In the genomic region with DNA sequence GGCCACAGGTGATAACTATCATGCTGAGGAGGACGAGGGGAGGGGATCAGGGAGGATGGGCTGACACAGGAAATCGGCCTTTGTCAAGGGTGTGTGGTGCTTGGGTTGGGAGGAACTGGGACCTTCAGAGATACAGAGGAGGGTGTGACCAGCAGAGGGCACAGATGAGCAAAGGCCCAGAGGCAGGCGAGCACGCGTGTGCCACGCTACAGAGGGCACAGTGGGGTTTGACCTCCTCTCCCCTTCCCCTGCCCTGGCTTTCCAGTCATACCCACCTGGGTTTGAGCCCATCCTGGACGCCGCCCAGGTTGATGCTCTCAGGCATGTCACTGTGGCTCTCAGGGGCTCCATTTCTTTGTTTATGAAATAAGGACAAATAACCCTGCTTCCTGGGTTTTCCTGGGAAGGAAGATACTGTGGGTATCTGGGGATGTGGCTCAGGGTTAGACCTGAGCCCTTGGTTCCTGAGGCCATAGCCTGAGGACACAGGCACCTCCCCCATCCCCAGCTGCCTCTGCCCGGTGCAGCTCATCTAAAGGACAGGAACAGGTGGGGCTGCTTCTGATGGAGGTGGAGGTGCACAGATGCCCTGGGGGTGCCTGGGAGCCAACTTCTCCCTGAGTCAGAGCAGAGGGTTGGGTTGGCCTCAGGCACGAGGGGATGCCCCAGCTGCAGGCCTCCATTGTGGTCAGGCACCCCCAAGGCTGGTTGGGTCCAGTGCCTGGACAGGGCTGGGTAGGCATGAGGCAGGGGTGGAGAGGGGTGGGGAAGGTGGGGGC, we compare ENCODE assay signal across 1 cellular context.
TF ChIP-seq lines count a peak whose summit lies in the region.

No MANE protein-coding gene starts in this region.

TF ChIP-seq in IMR-90, 13 proteins besides CTCF, POLR2A, EP300 and RAD21 (continued from another document):
- TF ChIP-seq, protein P1, sequence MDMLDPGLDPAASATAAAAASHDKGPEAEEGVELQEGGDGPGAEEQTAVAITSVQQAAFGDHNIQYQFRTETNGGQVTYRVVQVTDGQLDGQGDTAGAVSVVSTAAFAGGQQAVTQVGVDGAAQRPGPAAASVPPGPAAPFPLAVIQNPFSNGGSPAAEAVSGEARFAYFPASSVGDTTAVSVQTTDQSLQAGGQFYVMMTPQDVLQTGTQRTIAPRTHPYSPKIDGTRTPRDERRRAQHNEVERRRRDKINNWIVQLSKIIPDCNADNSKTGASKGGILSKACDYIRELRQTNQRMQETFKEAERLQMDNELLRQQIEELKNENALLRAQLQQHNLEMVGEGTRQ (IDR thresholded peaks at IDR 0.05; ENCODE audit: low read depth, low read length) = no peak
- no peak for TF ChIP-seq BHLHE40 (IDR thresholded peaks at IDR 0.05; ENCODE audit: low read depth, low read length)
TF ChIP-seq in IMR-90: peak in this region for 2.
